ENCODE assay signal across 13 cellular contexts in the genomic region with DNA sequence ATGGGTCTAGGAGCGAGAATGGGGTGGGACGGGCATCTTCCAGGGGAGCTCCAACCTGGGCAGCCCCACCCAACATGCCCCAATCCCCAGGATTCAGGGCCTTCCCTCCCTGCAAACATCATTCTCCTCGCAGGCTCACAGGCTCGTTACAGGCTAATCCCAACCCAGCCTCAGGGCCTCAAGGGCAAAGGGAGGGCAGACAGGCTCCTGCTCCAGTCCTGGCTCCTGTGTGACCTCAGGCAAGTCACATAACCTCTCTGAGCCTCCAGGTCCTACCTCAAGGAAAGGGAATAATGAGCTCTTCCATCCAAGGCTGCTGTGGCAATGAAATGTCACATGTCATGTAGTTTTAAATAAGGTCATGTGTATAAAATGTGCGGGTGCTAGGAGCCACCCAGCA.
DNase-seq lines count a peak whose midpoint lies in the region; ATAC-seq, FAIRE-seq and TF ChIP-seq lines count a peak whose summit lies in the region.
"Had no signal": no experiment of that assay in that cellular context is flagged by ENCODE, and none has a peak within 500 bp of the region (broad histone marks: within the 10 kb centered on the region; RNA-seq: fewer than 3 reads in every experiment).

No MANE protein-coding gene starts in this region.

- no TSS peak for BruUV-seq in K562 (replicated peaks; lab: Mats Ljungman, UMichigan)

- intact Hi-C loops in activated CD4-positive, alpha-beta T cell treated with anti-CD3 and anti-CD28 coated beads, Interleukin-2, amount 10 ng/mL, durations not matched to agents 24 days and 14 days (cut with micrococcal nuclease) = loop anchor here (1.0 kb wide), 1 partner anchor 242 kb away; no protein-coding TSS in a partner anchor
- intact Hi-C loops in K562 (cut with micrococcal nuclease) = loop anchor here (1.0 kb wide), 1 partner anchor 241 kb away; no protein-coding TSS in a partner anchor

- FAIRE-seq in K562 (lab: Jason Lieb, UNC) = no peak
- FAIRE-seq: GM12892 had no signal

- ATAC-seq in K562 = no peak
- no peak for ATAC-seq in HG02885 (IDR thresholded peaks at IDR 0.05; ENCODE audit: poor library complexity, unreplicated experiment)
- no peak for ATAC-seq in GM18909 (IDR thresholded peaks at IDR 0.05; ENCODE audit: poor library complexity, unreplicated experiment)

- no peaks in the 10 kb centered on the region for H3K9me1 ChIP-seq in K562 (ENCODE audit: control insufficient read depth, insufficient read depth, low read length)

- no peak for TF ChIP-seq RAD21 in K562 (CRISPR knock-in tag; conservative IDR thresholded peaks at IDR 0.05 in 1 of 2, IDR thresholded peaks at IDR 0.05 in 1 of 2)

- H3K4me1 ChIP-seq in BLaER1 treated with 17β-estradiol and CSF1 and Interleukin-3, amounts not matched to agents 10 nM and 100 nM = peaks cover 11 to 35% (median 30%) of the 10 kb centered on the region in 10 experiments; a peak in 19 of 20 replicates
- H3K4me1 ChIP-seq in K562 (replicated peaks in 1 of 2; ENCODE audit: control insufficient read depth in 2 of 2, insufficient read depth in 2 of 2, low read length in 2 of 2) = peaks cover 12 to 25% of the 10 kb centered on the region in 2 experiments; a peak in 4 of 5 replicates
- H3K4me1 ChIP-seq in osteoblast (ENCODE audit: insufficient read depth, low read length) = peaks cover 11% of the 10 kb centered on the region

- no peak for TF ChIP-seq EP300 in K562 (IDR thresholded peaks at IDR 0.05; ENCODE audit: low read length)

- CTCF ChIA-PET in activated CD4-positive, alpha-beta T cell treated with anti-CD3 and anti-CD28 coated beads, Interleukin-2, amount 10 ng/mL, durations not matched to agents 7 days and 5 days (lab: Charles Lee) = interaction anchor here (1.3 to 1.4 kb wide), 2 partner anchors 10 to 18 kb away, joined by 3 read pairs; no protein-coding TSS in a partner anchor
- CTCF ChIA-PET in K562 (lab: Yijun Ruan, JAX; ENCODE audit: low intra/inter-chr PET ratio) = interaction anchor here (3.4 kb wide), 1 partner anchor 242 kb away, joined by 19 read pairs; no protein-coding TSS in a partner anchor

- TF ChIP-seq POLR2A in K562 (conservative IDR thresholded peaks at IDR 0.05) = no peak

- no peaks in the 10 kb centered on the region for H3K27me3 Mint-ChIP-seq in activated CD4-positive, alpha-beta T cell treated with anti-CD3 and anti-CD28 coated beads, Interleukin-2, amount 10 ng/mL, durations not matched to agents 7 days and 5 days
- H3K27me3 Mint-ChIP-seq in activated CD4-positive, alpha-beta T cell treated with anti-CD3 and anti-CD28 coated beads, Interleukin-2, amount 10 ng/mL, durations not matched to agents 24 days and 14 days = peaks cover 14% of the 10 kb centered on the region

- H3K27ac Mint-ChIP-seq in activated CD4-positive, alpha-beta T cell treated with anti-CD3 and anti-CD28 coated beads, Interleukin-2, amount 10 ng/mL, durations not matched to agents 7 days and 5 days = peak overlapping the region; percentile 83
- H3K27ac Mint-ChIP-seq in activated CD4-positive, alpha-beta T cell treated with anti-CD3 and anti-CD28 coated beads, Interleukin-2, amount 10 ng/mL, durations not matched to agents 24 days and 14 days = no peak overlapping the region

- peaks cover 11% of the 10 kb centered on the region for H3K4me1 Mint-ChIP-seq in activated CD4-positive, alpha-beta T cell treated with anti-CD3 and anti-CD28 coated beads, Interleukin-2, amount 10 ng/mL, durations not matched to agents 7 days and 5 days
- peaks cover 9% of the 10 kb centered on the region for H3K4me1 Mint-ChIP-seq in activated CD4-positive, alpha-beta T cell treated with anti-CD3 and anti-CD28 coated beads, Interleukin-2, amount 10 ng/mL, durations not matched to agents 24 days and 14 days

- no peaks in the 10 kb centered on the region for H3K36me3 ChIP-seq in BLaER1 treated with 17β-estradiol and CSF1 and Interleukin-3, amounts not matched to agents 10 nM and 100 nM
- H3K36me3 ChIP-seq in K562 (ENCODE audit: control insufficient read depth, insufficient read depth, low read length) (no peaks in the 10 kb centered on the region), osteoblast (ENCODE audit: insufficient read depth, low read length) (no peaks in the 10 kb centered on the region)

- 61% methylated on average over 5 of the region's 5 CpGs for WGBS in K562 (ENCODE audit: insufficient coverage, low coverage, missing lambda C conversion rate)

- H3K4me2 ChIP-seq in BLaER1 treated with 17β-estradiol and CSF1 and Interleukin-3, amounts not matched to agents 10 nM and 100 nM = peak overlapping the region; percentile 32 to 77 (median 61); a peak in 19 of 22 replicates
- H3K4me2 ChIP-seq in K562 (ENCODE audit: insufficient read depth, low read length) (no peak overlapping the region), osteoblast (ENCODE audit: insufficient read depth, low read length) (no peak overlapping the region)

- H3K4me3 Mint-ChIP-seq in activated CD4-positive, alpha-beta T cell treated with anti-CD3 and anti-CD28 coated beads, Interleukin-2, amount 10 ng/mL, durations not matched to agents 7 days and 5 days = no peak overlapping the region
- H3K4me3 Mint-ChIP-seq in activated CD4-positive, alpha-beta T cell treated with anti-CD3 and anti-CD28 coated beads, Interleukin-2, amount 10 ng/mL, durations not matched to agents 24 days and 14 days = no peak overlapping the region

- no peaks in the 10 kb centered on the region for H3K36me3 Mint-ChIP-seq in activated CD4-positive, alpha-beta T cell treated with anti-CD3 and anti-CD28 coated beads, Interleukin-2, amount 10 ng/mL, durations not matched to agents 7 days and 5 days (ENCODE audit: low read depth)
- H3K36me3 Mint-ChIP-seq in activated CD4-positive, alpha-beta T cell treated with anti-CD3 and anti-CD28 coated beads, Interleukin-2, amount 10 ng/mL, durations not matched to agents 24 days and 14 days (ENCODE audit: low read depth) = no peaks in the 10 kb centered on the region

- H3K79me2 ChIP-seq in K562 (ENCODE audit: control insufficient read depth, insufficient read depth, low read length) (no peaks in the 10 kb centered on the region), osteoblast (ENCODE audit: insufficient read depth, low read length) (no peaks in the 10 kb centered on the region)

- peak overlapping the region in 4 of 11 experiments; percentile 40 to 78 (median 65); a peak in 5 of 22 replicates for H3K27ac ChIP-seq in BLaER1 treated with 17β-estradiol and CSF1 and Interleukin-3, amounts not matched to agents 10 nM and 100 nM
- no peak overlapping the region for H3K27ac ChIP-seq in K562 (ENCODE audit: extremely low read depth, low read depth, low read length)
- no peak overlapping the region for H3K27ac ChIP-seq in osteoblast (ENCODE audit: low read depth, low read length)

- H3K9me3 Mint-ChIP-seq in activated CD4-positive, alpha-beta T cell treated with anti-CD3 and anti-CD28 coated beads, Interleukin-2, amount 10 ng/mL, durations not matched to agents 7 days and 5 days = no peaks in the 10 kb centered on the region
- H3K9me3 Mint-ChIP-seq in activated CD4-positive, alpha-beta T cell treated with anti-CD3 and anti-CD28 coated beads, Interleukin-2, amount 10 ng/mL, durations not matched to agents 24 days and 14 days = no peaks in the 10 kb centered on the region

- H3K9me3 ChIP-seq in BLaER1 treated with 17β-estradiol and CSF1 and Interleukin-3, amounts not matched to agents 10 nM and 100 nM (replicated peaks in 1 of 11) = no peaks in the 10 kb centered on the region
- H3K9me3 ChIP-seq in K562 (replicated peaks; ENCODE audit: control insufficient read depth, insufficient read depth, low read depth, low read length) = no peaks in the 10 kb centered on the region
- no peaks in the 10 kb centered on the region for H3K9me3 ChIP-seq in osteoblast (ENCODE audit: low read depth, low read length)

- no peak overlapping the region for H3K4me3 ChIP-seq in BLaER1 treated with 17β-estradiol and CSF1 and Interleukin-3, amounts not matched to agents 10 nM and 100 nM
- H3K4me3 ChIP-seq in K562 (no peak overlapping the region), osteoblast (ENCODE audit: insufficient read depth, low read length) (no peak overlapping the region)

- H3K9ac ChIP-seq in BLaER1 treated with 17β-estradiol and CSF1 and Interleukin-3, amounts not matched to agents 10 nM and 100 nM = peak overlapping the region in 1 of 11 experiments; percentile 53; a peak in 2 of 22 replicates
- H3K9ac ChIP-seq in K562 (ENCODE audit: insufficient read depth in 1 of 2, low read depth in 2 of 2, low read length in 2 of 2) = 0 out of 4 replicates have a peak overlapping the region, but pooled peaks of 1 of the 2 experiments have one; percentile 6

- in situ Hi-C loops in K562 (cut with MboI) = loop anchor here (5.0 kb wide), 1 partner anchor 245 kb away; no protein-coding TSS in a partner anchor

- H4K20me1 ChIP-seq in BLaER1 treated with 17β-estradiol and CSF1 and Interleukin-3, amounts not matched to agents 10 nM and 100 nM = no peaks in the 10 kb centered on the region
- H4K20me1 ChIP-seq in K562 (replicated peaks; ENCODE audit: control insufficient read depth, insufficient read depth, low read length) (no peaks in the 10 kb centered on the region), osteoblast (ENCODE audit: insufficient read depth, low read length) (no peaks in the 10 kb centered on the region)

- POLR2A ChIA-PET in activated CD4-positive, alpha-beta T cell treated with anti-CD3 and anti-CD28 coated beads, Interleukin-2, amount 10 ng/mL, durations not matched to agents 7 days and 5 days (lab: Charles Lee) = no interaction called here
- POLR2A ChIA-PET in K562 (lab: Yijun Ruan, JAX) = interaction anchor here (0.6 kb wide), 1 partner anchor 143 kb away, joined by 4 read pairs; no protein-coding TSS in a partner anchor

- H2AFZ ChIP-seq in K562 (ENCODE audit: low read depth, low read length) (no peak overlapping the region), osteoblast (ENCODE audit: low read length) (no peak overlapping the region)

- no peak for DNase-seq in activated CD4-positive, alpha-beta T cell treated with anti-CD3 and anti-CD28 coated beads, Interleukin-2, amount 10 ng/mL, durations not matched to agents 7 days and 5 days
- no peak for DNase-seq in activated CD4-positive, alpha-beta T cell treated with anti-CD3 and anti-CD28 coated beads, Interleukin-2, amount 10 ng/mL, durations not matched to agents 24 days and 14 days
- DNase-seq in K562 (ENCODE audit: extremely low read depth in 1 of 4, low spot score in 3 of 4) = no peak
- peak; percentile 71 for DNase-seq in osteoblast (ENCODE audit: insufficient read length, low spot score, missing footprints)
- DNase-seq in SIG-M5 treated with dmso at 0.1 percent for 504 hours (lab: John Stamatoyannopoulos, UW; ENCODE audit: unreplicated experiment) = no peak
- DNase-seq: COR-L47, GOT3, NCI-H187, NCI-H345 had no signal

- TF ChIP-seq CTCF in K562 (IDR thresholded peaks at IDR 0.05 in 2 of 3, conservative IDR thresholded peaks at IDR 0.05 in 1 of 3; ENCODE audit: insufficient read depth in 2 of 3, low read depth in 1 of 3, low read length in 3 of 3) = no peak
- no peak for TF ChIP-seq CTCF in osteoblast (IDR thresholded peaks at IDR 0.05; ENCODE audit: extremely low read depth, low read depth, low read length)

- peaks cover 0 to 17% (median 0%) of the 10 kb centered on the region in 11 experiments; a peak in 5 of 22 replicates for H3K27me3 ChIP-seq in BLaER1 treated with 17β-estradiol and CSF1 and Interleukin-3, amounts not matched to agents 10 nM and 100 nM
- peaks cover 11 to 51% of the 10 kb centered on the region in 2 experiments for H3K27me3 ChIP-seq in K562 (ENCODE audit: control insufficient read depth in 2 of 2, insufficient read depth in 2 of 2, low read length in 2 of 2)
- H3K27me3 ChIP-seq in osteoblast (ENCODE audit: insufficient read depth, low read length) = peaks cover 18% of the 10 kb centered on the region

Comparison
In these comparisons a context has a peak if more than half of its experiments do, and no peak if none do; other contexts are left out.
1. H3K4me2 ChIP-seq: peak in BLaER1 treated with 17β-estradiol and CSF1 and Interleukin-3, amounts not matched to agents 10 nM and 100 nM (11 of 11); none in K562 (single experiment) and osteoblast (single experiment).